ENCODE assay signal across 8 cellular contexts in genomic region chrX:40644175-40644574, GRCh38. TPM values are rescaled to one million over a fixed set of nuclear protein-coding genes. Genes with fewer than 3 reads are reported as not detected.
DNase-seq lines count a peak whose midpoint lies in the region; ATAC-seq and TF ChIP-seq lines count a peak whose summit lies in the region.

No MANE protein-coding gene starts in this region.

- DNase-seq in GM12865 (ENCODE audit: low read depth) (no peak), SKM-1 (lab: John Stamatoyannopoulos, UW; ENCODE audit: unreplicated experiment) (peak; percentile 81), fibroblast of the conjunctiva (ENCODE audit: low read depth) (peak; percentile 36), NCI-H748 (lab: John Stamatoyannopoulos, UW; ENCODE audit: unreplicated experiment) (no peak), cortex of kidney (lab: John Stamatoyannopoulos, UW) (no peak), NCI-H446 treated with DMSO at 0.1 percent for 48 hours (lab: John Stamatoyannopoulos, UW) (no peak)

- peak overlapping the region; percentile 89 for H3K4me2 ChIP-seq in skeletal muscle satellite cell (ENCODE audit: low read length)

- peak overlapping the region; percentile 75 for H3K9ac ChIP-seq in skeletal muscle satellite cell (ENCODE audit: low read depth, low read length)

- peaks cover 14% of the 10 kb centered on the region for H3K36me3 ChIP-seq in skeletal muscle satellite cell (ENCODE audit: insufficient read depth, low read length)

- H3K9me3 ChIP-seq in skeletal muscle satellite cell (replicated peaks; ENCODE audit: low read length), result no peaks in the 10 kb centered on the region

- no peak for TF ChIP-seq CTCF in GM12865 (IDR thresholded peaks at IDR 0.05; ENCODE audit: insufficient read depth, low read depth, low read length, missing control alignments)

- peaks cover 14% of the 10 kb centered on the region for H3K4me1 ChIP-seq in skeletal muscle satellite cell (ENCODE audit: control insufficient read depth, insufficient read depth, low read length)

- H3K4me3 ChIP-seq in GM12865 (ENCODE audit: low read depth, low read length), result peak overlapping the region; percentile 69
- peak overlapping the region; percentile 66 for H3K4me3 ChIP-seq in skeletal muscle satellite cell (ENCODE audit: low read length)

- no peaks in the 10 kb centered on the region for H3K27me3 ChIP-seq in skeletal muscle satellite cell (ENCODE audit: control insufficient read depth, insufficient read depth, low read length)

- ATAC-seq in GM21737 (IDR thresholded peaks at IDR 0.05; ENCODE audit: unreplicated experiment), result no peak

RNA-seq across cellular contexts. Expression of gene CXorf38, which starts 3.2 kb away (rescaled TPM):
- 15.7 and 17.2 TPM in 2 replicates for total RNA-seq in skeletal muscle satellite cell (2012; rRNA removed)

RNA-seq across cellular contexts. Expression of gene MPC1L, which starts 20.9 kb away (rescaled TPM):
- total RNA-seq in skeletal muscle satellite cell (2012; rRNA removed), result not detected in 2 replicates

Comparison
In these comparisons a context has a peak if more than half of its experiments do, and no peak if none do; other contexts are left out.
1. DNase-seq: peak in SKM-1 (single experiment) and fibroblast of the conjunctiva (single experiment); none in GM12865 (single experiment), NCI-H748 (single experiment), cortex of kidney (single experiment) and NCI-H446 treated with DMSO at 0.1 percent for 48 hours (single experiment).